Comparison of ENCODE assay signal across 1 cellular context in genomic region chr11:78941226-78941851, GRCh38.
TF ChIP-seq lines count a peak whose summit lies in the region.

No MANE protein-coding gene starts in this region.

TF ChIP-seq in SK-N-SH treated with all-trans-retinoic acid at 6 μM for 48 hours, 23 proteins besides CTCF, POLR2A, EP300 and RAD21 (continued from another document):
- no peak for TF ChIP-seq CREB5 (CRISPR knock-in tag; IDR thresholded peaks at IDR 0.05; ENCODE audit: low read depth)
- no peak for TF ChIP-seq ISL1 (CRISPR knock-in tag; IDR thresholded peaks at IDR 0.05)
- TF ChIP-seq CSDC2 (CRISPR knock-in tag; IDR thresholded peaks at IDR 0.05) = no peak
- TF ChIP-seq ZNF565 (CRISPR knock-in tag; conservative IDR thresholded peaks at IDR 0.05; ENCODE audit: low read depth) = no peak
TF ChIP-seq in SK-N-SH treated with all-trans-retinoic acid at 6 μM for 48 hours: peak in this region for 0.
